ENCODE assay signal across 8 cellular contexts in the genomic region with DNA sequence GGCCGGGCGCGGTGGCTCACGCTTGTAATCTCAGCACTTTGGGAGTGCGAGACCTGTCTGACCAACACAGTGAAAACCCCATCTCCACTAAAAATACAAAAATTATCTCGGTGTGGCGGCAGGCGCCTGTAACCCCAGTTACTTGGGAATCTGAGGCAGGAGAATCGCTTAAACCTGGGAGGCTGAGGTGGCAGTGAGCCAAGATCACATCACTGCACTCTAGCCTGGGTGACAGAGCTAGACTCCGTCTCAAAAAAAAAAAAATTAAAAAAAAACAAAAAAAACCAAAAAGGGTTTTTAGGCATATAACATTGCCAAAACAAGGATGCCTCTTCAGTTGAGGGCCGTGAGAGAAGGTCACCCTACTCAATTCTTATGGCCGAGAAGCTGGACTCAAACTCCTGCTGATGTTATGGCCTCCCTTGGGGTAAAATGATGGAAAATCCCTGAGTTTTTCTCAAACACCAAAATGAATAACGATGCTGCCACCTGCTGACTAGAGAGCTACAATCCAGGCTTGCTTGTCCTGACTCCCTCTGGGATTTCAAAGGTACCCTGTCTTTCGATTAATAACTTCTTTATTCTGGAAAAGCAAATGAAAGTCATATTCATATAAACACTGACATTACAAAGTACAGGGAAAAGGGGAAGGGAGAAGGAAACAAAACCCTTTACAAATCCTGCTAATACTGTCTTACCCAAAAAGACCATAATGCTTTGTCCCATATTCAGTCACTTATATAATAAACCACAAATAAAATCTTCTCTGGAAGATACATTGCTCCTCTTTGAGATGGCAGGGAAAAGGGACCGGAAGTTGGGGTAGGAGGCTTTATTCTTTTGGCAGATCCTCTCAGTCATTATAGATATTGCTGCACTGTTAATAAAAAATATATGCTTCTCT. TPM values are rescaled to one million over a fixed set of nuclear protein-coding genes. Genes with fewer than 3 reads are reported as not detected.
DNase-seq lines count a peak whose midpoint lies in the region; ATAC-seq, FAIRE-seq and TF ChIP-seq lines count a peak whose summit lies in the region.

No MANE protein-coding gene starts in this region.

- BruUV-seq in OCI-LY7 (replicated peaks; lab: Mats Ljungman, UMichigan): TSS peak; percentile 74

- H3K27me3 ChIP-seq in subcutaneous abdominal adipose tissue (ENCODE audit: control insufficient read depth in 5 of 5, insufficient read depth in 4 of 5, low read length in 5 of 5): no peaks in the 10 kb centered on the region

- H3K36me3 ChIP-seq in OCI-LY7 (ENCODE audit: insufficient read depth, low read length) (peaks cover 43% of the 10 kb centered on the region), kidney (ENCODE audit: control insufficient read depth in 1 of 2, insufficient read depth in 2 of 2, low read length in 2 of 2) (peaks cover 3 to 21% of the 10 kb centered on the region in 2 donors), subcutaneous abdominal adipose tissue (ENCODE audit: control insufficient read depth in 5 of 5, insufficient read depth in 5 of 5, low read length in 5 of 5) (peaks cover 6 to 54% (median 43%) of the 10 kb centered on the region in 5 donors)

- in situ Hi-C loops in T47D (cut with HindIII; ENCODE audit: low pct_unique_long_range_greater_than_20kb, low sequenced_read_pairs): no loop called here

- H3K4me1 ChIP-seq in OCI-LY7 (ENCODE audit: insufficient read depth, low read length, poor library complexity, severe bottlenecking): no peaks in the 10 kb centered on the region
- H3K4me1 ChIP-seq in kidney (ENCODE audit: control insufficient read depth in 1 of 2, insufficient read depth in 1 of 2, low read depth in 1 of 2, low read length in 2 of 2): no peaks in the 10 kb centered on the region
- H3K4me1 ChIP-seq in subcutaneous abdominal adipose tissue (ENCODE audit: control insufficient read depth in 5 of 5, insufficient read depth in 5 of 5, low read length in 5 of 5): no peaks in the 10 kb centered on the region

- no peak overlapping the region for H2AFZ ChIP-seq in OCI-LY7 (ENCODE audit: low read length)

- intact Hi-C loops in OCI-LY7 (cut with micrococcal nuclease; ENCODE audit: unreplicated experiment): loop anchor here (2.0 kb wide), 3 partner anchors 84 to 244 kb away; no protein-coding TSS in a partner anchor
- intact Hi-C loops in kidney (cut with DNase I): no loop called here

- TF ChIP-seq CTCF in OCI-LY7 (conservative IDR thresholded peaks at IDR 0.05; ENCODE audit: low read length) (peak; percentile 95), kidney (IDR thresholded peaks at IDR 0.05; ENCODE audit: borderline replicate concordance, extremely low read depth, insufficient read depth) (peak; percentile 69)

- H3K9me3 ChIP-seq in OCI-LY7 (ENCODE audit: low read length): no peaks in the 10 kb centered on the region
- H3K9me3 ChIP-seq in kidney (ENCODE audit: control insufficient read depth in 1 of 2, low read length in 2 of 2): no peaks in the 10 kb centered on the region
- no peaks in the 10 kb centered on the region for H3K9me3 ChIP-seq in subcutaneous abdominal adipose tissue (ENCODE audit: control insufficient read depth in 5 of 5, low read length in 5 of 5)

- no peaks in the 10 kb centered on the region for H3K79me2 ChIP-seq in OCI-LY7 (ENCODE audit: insufficient read depth, low read depth, low read length)

- no peak overlapping the region for H3K9ac ChIP-seq in kidney (ENCODE audit: low read length in 2 of 2)
- H3K9ac ChIP-seq in subcutaneous abdominal adipose tissue (ENCODE audit: low read length in 5 of 5): peak overlapping the region in 1 of 5 donors; percentile 10

- FAIRE-seq in kidney (lab: Jason Lieb, UNC): no peak

- no peaks in the 10 kb centered on the region for H4K20me1 ChIP-seq in OCI-LY7 (ENCODE audit: insufficient read depth, low read length)

- no peak overlapping the region for H3K4me2 ChIP-seq in OCI-LY7 (ENCODE audit: low read length)

- DNase-seq in DMS 273 treated with DMSO at 0.1 percent for 48 hours (lab: John Stamatoyannopoulos, UW) (peak; percentile 57), HEK293T (ENCODE audit: extremely low spot score) (peak; percentile 84), OCI-LY7 (ENCODE audit: low spot score) (peak; percentile 68), T47D (ENCODE audit: low read depth in 1 of 2, low spot score in 1 of 2) (peak; percentile 56 to 76), kidney (no peak)
- DNase-seq in activated effector memory CD4-positive, alpha-beta T cell treated with Interleukin-2 at 50 U/mL for 16 hours: no peak

- CTCF ChIA-PET in HEK293T (lab: Yijun Ruan, JAX): interaction anchor here (0.6 to 1.1 kb wide), 8 partner anchors 16 to 194 kb away, joined by 3 to 6 read pairs (median 3); no protein-coding TSS in a partner anchor
- CTCF ChIA-PET in OCI-LY7 (lab: Charles Lee; ENCODE audit: unreplicated experiment): interaction anchor here (0.5 to 1.1 kb wide), 2 partner anchors 145 to 354 kb away, joined by 3 read pairs; no protein-coding TSS in a partner anchor

- H3K4me3 ChIP-seq in OCI-LY7 (ENCODE audit: low read depth, low read length, poor library complexity, severe bottlenecking) (no peak overlapping the region), kidney (ENCODE audit: low read length in 2 of 2) (no peak overlapping the region), subcutaneous abdominal adipose tissue (ENCODE audit: low read depth in 1 of 5, low read length in 5 of 5) (no peak overlapping the region)

- no peak for ATAC-seq in HG03457 (IDR thresholded peaks at IDR 0.05; ENCODE audit: unreplicated experiment)

- H3K9me2 ChIP-seq in OCI-LY7 (ENCODE audit: insufficient read depth, low read length): no peaks in the 10 kb centered on the region

- POLR2A ChIA-PET in HEK293T (lab: Yijun Ruan, JAX): interaction anchor here (1.0 to 3.0 kb wide), 3 partner anchors 21 to 274 kb away, joined by 3 to 29 read pairs (median 3); a partner anchor contains a TSS
- POLR2A ChIA-PET in OCI-LY7 (lab: Charles Lee): interaction anchor here (0.6 to 1.3 kb wide), 3 partner anchors 21 to 45 kb away, joined by 3 to 4 read pairs (median 3); no protein-coding TSS in a partner anchor

- H3K27ac ChIP-seq in OCI-LY7 (ENCODE audit: low read depth, low read length, poor library complexity, severe bottlenecking) (no peak overlapping the region), kidney (ENCODE audit: low read depth in 2 of 2, low read length in 2 of 2) (no peak overlapping the region), subcutaneous abdominal adipose tissue (ENCODE audit: low read depth, low read length) (peak overlapping the region; percentile 43)

TF ChIP-seq in HEK293T, 16 proteins besides CTCF, POLR2A, EP300 and RAD21:
- TF ChIP-seq ZNF384 (IDR thresholded peaks at IDR 0.05) (peak; percentile 93), ARNT (IDR thresholded peaks at IDR 0.05) (no peak)

RNA-seq across cellular contexts. Expression of a gene that starts 10.7 kb away (rescaled TPM):
- not detected in 2 replicates for total RNA-seq in OCI-LY7 (2014; rRNA removed; shearing (Covaris generic))
- total RNA-seq in OCI-LY7 (2022): not detected in 2 replicates
- total RNA-seq in kidney: 3.3 TPM
- 0.32 TPM for polyA plus RNA-seq in kidney (ENCODE audit: insufficient read depth, low read depth, low replicate concordance)

RNA-seq across cellular contexts. Expression of a gene that starts 40.1 kb away (rescaled TPM):
- 30.1 and 31.0 TPM in 2 replicates for total RNA-seq in OCI-LY7 (2014; rRNA removed; shearing (Covaris generic))
- 32.4 and 34.9 TPM in 2 replicates for total RNA-seq in OCI-LY7 (2022)
- total RNA-seq in kidney: 15.0 TPM
- polyA plus RNA-seq in kidney (ENCODE audit: insufficient read depth, low read depth, low replicate concordance): 22.8 TPM

RNA-seq across cellular contexts. Expression of a gene that starts 45.6 kb away (rescaled TPM):
- total RNA-seq in OCI-LY7 (2014; rRNA removed; shearing (Covaris generic)): not detected in 2 replicates
- total RNA-seq in OCI-LY7 (2022): not detected in 2 replicates
- total RNA-seq in kidney: not detected
- polyA plus RNA-seq in kidney (ENCODE audit: insufficient read depth, low read depth, low replicate concordance): not detected

RNA-seq across cellular contexts. Expression of a gene that starts 49.9 kb away (rescaled TPM):
- total RNA-seq in OCI-LY7 (2014; rRNA removed; shearing (Covaris generic)): 30.6 and 39.6 TPM in 2 replicates
- total RNA-seq in OCI-LY7 (2022): 41.8 and 47.7 TPM in 2 replicates
- 30.2 TPM for total RNA-seq in kidney
- polyA plus RNA-seq in kidney (ENCODE audit: insufficient read depth, low read depth, low replicate concordance): 27.7 TPM

Comparison
In these comparisons a context has a peak if more than half of its experiments do, and no peak if none do; other contexts are left out.
1. DNase-seq: peak in DMS 273 treated with DMSO at 0.1 percent for 48 hours (single experiment), HEK293T (single experiment), OCI-LY7 (single experiment) and T47D (2 of 2); none in kidney (single experiment) and activated effector memory CD4-positive, alpha-beta T cell treated with Interleukin-2 at 50 U/mL for 16 hours (single experiment).